8 cellular contexts compared by ENCODE assay signal in genomic region chr6:31356946-31357466, GRCh38. TPM values are rescaled to one million over a fixed set of nuclear protein-coding genes. Genes with fewer than 3 reads are reported as not detected.
A peak's percentile ranks its signal among the peaks of the same experiment; 100 is the strongest.
DNase-seq lines count a peak whose midpoint lies in the region; ATAC-seq and TF ChIP-seq lines count a peak whose summit lies in the region.

Gene HLA-B (minus strand): TSS chr6:31357179. CDS start chr6:31357158, 21 bp downstream.

- H3K4me3 ChIP-seq in BLaER1 = peak within 1 kb of the TSS; percentile 80
- H3K4me3 ChIP-seq in OCI-LY7 (ENCODE audit: low read depth, low read length, poor library complexity, severe bottlenecking) = peak within 1 kb of the TSS; percentile 95
- H3K4me3 ChIP-seq in esophagus squamous epithelium = peak within 1 kb of the TSS; percentile 56 to 75 (median 72)
- H3K4me3 ChIP-seq in muscle layer of colon (ENCODE audit: low read depth in 1 of 2, low read length in 2 of 2) = peak within 1 kb of the TSS; percentile 52 to 64

- H3K4me1 ChIP-seq in BLaER1 (peaks cover 27% of the 10 kb centered on the region), OCI-LY7 (ENCODE audit: insufficient read depth, low read length, poor library complexity, severe bottlenecking) (peaks cover 55% of the 10 kb centered on the region), esophagus squamous epithelium (peaks cover 13 to 27% (median 16%) of the 10 kb centered on the region in 3 donors), muscle layer of colon (ENCODE audit: insufficient read depth, low read length) (peaks cover 13% of the 10 kb centered on the region)

- TF ChIP-seq POLR2A in GM19193 (IDR thresholded peaks at IDR 0.05; ENCODE audit: extremely low read depth, insufficient read depth, insufficient read length) (peak; percentile 73), esophagus squamous epithelium (IDR thresholded peaks at IDR 0.05) (peak in 1 of 4 donors; percentile 94)

- no peaks in the 10 kb centered on the region for H3K9me2 ChIP-seq in OCI-LY7 (ENCODE audit: insufficient read depth, low read length)

- H3K27me3 ChIP-seq in BLaER1 (peaks cover 7% of the 10 kb centered on the region; the same call in 1 of the 2 replicates), esophagus squamous epithelium (peaks cover 0 to 4% (median 0%) of the 10 kb centered on the region in 4 donors), muscle layer of colon (ENCODE audit: control insufficient read depth in 1 of 2, insufficient read depth in 2 of 2, low read length in 2 of 2) (peaks cover 0 to 3% of the 10 kb centered on the region in 2 donors)

- H3K36me3 ChIP-seq in BLaER1 (peaks cover 26% of the 10 kb centered on the region), OCI-LY7 (ENCODE audit: insufficient read depth, low read length) (peaks cover 39% of the 10 kb centered on the region), esophagus squamous epithelium (peaks cover 0 to 28% (median 9%) of the 10 kb centered on the region in 3 donors), muscle layer of colon (ENCODE audit: insufficient read depth, low read length) (peaks cover 7% of the 10 kb centered on the region)

- H3K27ac Mint-ChIP-seq in activated T-cell treated with anti-CD3 and anti-CD28 coated beads, Interleukin-2, amount 50 U/mL, for 72 hours = peak within 1 kb of the TSS; percentile 98

- peak; percentile 66 for ATAC-seq in HG03378 (IDR thresholded peaks at IDR 0.05; ENCODE audit: unreplicated experiment)
- ATAC-seq in activated T-cell treated with anti-CD3 and anti-CD28 coated beads, Interleukin-2, amount 50 U/mL, for 72 hours (replicated peaks in 1 of 2) = peak; percentile 75 to 79

- BruUV-seq in OCI-LY7 (replicated peaks; lab: Mats Ljungman, UMichigan) = no TSS peak

- peak within 1 kb of the TSS; percentile 92 for H3K27ac ChIP-seq in BLaER1
- peak within 1 kb of the TSS; percentile 51 for H3K27ac ChIP-seq in OCI-LY7 (ENCODE audit: low read depth, low read length, poor library complexity, severe bottlenecking)
- peak within 1 kb of the TSS; percentile 87 to 93 (median 89) for H3K27ac ChIP-seq in esophagus squamous epithelium
- H3K27ac ChIP-seq in muscle layer of colon (ENCODE audit: low read depth, low read length) = peak within 1 kb of the TSS; percentile 63

- H3K9me3 ChIP-seq in BLaER1 = no peaks in the 10 kb centered on the region
- H3K9me3 ChIP-seq in OCI-LY7 (ENCODE audit: low read length) = no peaks in the 10 kb centered on the region
- H3K9me3 ChIP-seq in esophagus squamous epithelium = no peaks in the 10 kb centered on the region
- no peaks in the 10 kb centered on the region for H3K9me3 ChIP-seq in muscle layer of colon (ENCODE audit: low read length)

- peak within 1 kb of the TSS; percentile 68; the same call in 1 of the 2 replicates for H2AFZ ChIP-seq in OCI-LY7 (ENCODE audit: low read length)

- H3K4me1 Mint-ChIP-seq in activated T-cell treated with anti-CD3 and anti-CD28 coated beads, Interleukin-2, amount 50 U/mL, for 72 hours (ENCODE audit: low read depth) = peaks cover 69% of the 10 kb centered on the region

- H3K4me2 ChIP-seq in BLaER1 (peak within 1 kb of the TSS; percentile 94), OCI-LY7 (ENCODE audit: low read length) (peak within 1 kb of the TSS; percentile 82)

- 0 to 1% methylated on average over 9 to 17 of the region's 39 CpGs for WGBS in esophagus squamous epithelium, 2 donors

- intact Hi-C loops in OCI-LY7 (cut with micrococcal nuclease; ENCODE audit: unreplicated experiment) = loop anchor here (1.0 to 2.0 kb wide), 2 partner anchors 84 to 160 kb away; partner anchors contain the start of gene HLA-C
- intact Hi-C loops in esophagus squamous epithelium (cut with DNase I) = no loop called here

- peaks cover 40% of the 10 kb centered on the region for H4K20me1 ChIP-seq in BLaER1
- no peaks in the 10 kb centered on the region; the same call in 1 of the 2 replicates for H4K20me1 ChIP-seq in OCI-LY7 (ENCODE audit: insufficient read depth, low read length)

- peaks cover 17% of the 10 kb centered on the region for H3K79me2 ChIP-seq in OCI-LY7 (ENCODE audit: insufficient read depth, low read depth, low read length)

- no peak for TF ChIP-seq CTCF in OCI-LY7 (conservative IDR thresholded peaks at IDR 0.05; ENCODE audit: low read length)
- TF ChIP-seq CTCF in esophagus squamous epithelium (IDR thresholded peaks at IDR 0.05) = no peak

- peak within 1 kb of the TSS; percentile 91 for H3K9ac ChIP-seq in BLaER1
- H3K9ac ChIP-seq in muscle layer of colon (ENCODE audit: low read length) = peak within 1 kb of the TSS; percentile 49

- peak within 1 kb of the TSS; percentile 94 to 98 for H3K4me3 Mint-ChIP-seq in activated T-cell treated with anti-CD3 and anti-CD28 coated beads, Interleukin-2, amount 50 U/mL, for 72 hours

- peaks cover 27 to 54% of the 10 kb centered on the region in 2 donors for H3K36me3 Mint-ChIP-seq in activated T-cell treated with anti-CD3 and anti-CD28 coated beads, Interleukin-2, amount 50 U/mL, for 72 hours (ENCODE audit: insufficient read depth in 2 of 2)

- POLR2A ChIA-PET in OCI-LY7 (lab: Charles Lee) = interaction anchor here (0.7 kb wide), 1 partner anchor 10 kb away, joined by 4 read pairs; no protein-coding TSS in a partner anchor

- DNase-seq in OCI-LY7 (ENCODE audit: low spot score) = peak; percentile 90
- DNase-seq in activated T-cell treated with anti-CD3 and anti-CD28 coated beads, Interleukin-2, amount 50 U/mL, for 72 hours = peak; percentile 90 to 91
- peak; percentile 56 for DNase-seq in esophagus squamous epithelium (lab: John Stamatoyannopoulos, UW)
- peak; percentile 31 for DNase-seq in stimulated activated CD8-positive, alpha-beta memory T cell treated with anti-CD3 and anti-CD28 coated beads, Interleukin-7, amount 100 ng/mL, for 24 hours (ENCODE audit: low read depth)

- H3K9me3 Mint-ChIP-seq in activated T-cell treated with anti-CD3 and anti-CD28 coated beads, Interleukin-2, amount 50 U/mL, for 72 hours = peaks cover 3 to 4% of the 10 kb centered on the region in 2 donors

- CTCF ChIA-PET in OCI-LY7 (lab: Charles Lee; ENCODE audit: unreplicated experiment) = no interaction called here

- peaks cover 5% of the 10 kb centered on the region for H3K27me3 Mint-ChIP-seq in activated T-cell treated with anti-CD3 and anti-CD28 coated beads, Interleukin-2, amount 50 U/mL, for 72 hours (ENCODE audit: low read depth)

RNA-seq across cellular contexts. Expression of gene HLA-B, which starts in this region (rescaled TPM):
- 223 and 258 TPM in 2 replicates for total RNA-seq in OCI-LY7 (2014; rRNA removed; shearing (Covaris generic))
- 238 and 309 TPM in 2 replicates for total RNA-seq in OCI-LY7 (2022)
- 1,000 to 10,000 TPM; 3,527 to 3,556 TPM for total RNA-seq in activated T-cell treated with anti-CD3 and anti-CD28 coated beads, Interleukin-2, amount 50 U/mL, for 72 hours
- total RNA-seq in esophagus squamous epithelium = 1,000 to 10,000 TPM in 1 of 4 donors, 100 to 1,000 TPM in 3; 193 to 1,414 (median 554) TPM

Comparison
In these comparisons a context has a peak if more than half of its experiments do, and no peak if none do; other contexts are left out.
1. Peak in every context shown above with its lines: DNase-seq, ATAC-seq, H3K4me3 ChIP-seq and H3K27ac ChIP-seq.
2. DNase-seq: peak in every context shown above with its lines; median percentile 90 in activated T-cell treated with anti-CD3 and anti-CD28 coated beads, Interleukin-2, amount 50 U/mL, for 72 hours; 90 in OCI-LY7; 56 in esophagus squamous epithelium; 31 in stimulated activated CD8-positive, alpha-beta memory T cell treated with anti-CD3 and anti-CD28 coated beads, Interleukin-7, amount 100 ng/mL, for 24 hours.